Comparison of ENCODE assay signal across 11 cellular contexts in genomic region chr17:80279895-80280294, GRCh38. TPM values are rescaled to one million over a fixed set of nuclear protein-coding genes. Genes with fewer than 3 reads are reported as not detected.
A peak's percentile ranks its signal among the peaks of the same experiment; 100 is the strongest.
DNase-seq lines count a peak whose midpoint lies in the region; ATAC-seq, FAIRE-seq and TF ChIP-seq lines count a peak whose summit lies in the region.
"Had no signal": no experiment of that assay in that cellular context is flagged by ENCODE, and none has a peak within 500 bp of the region (broad histone marks: within the 10 kb centered on the region; RNA-seq: fewer than 3 reads in every experiment).

No MANE protein-coding gene starts in this region.

- POLR2A ChIA-PET in A549 (lab: Yijun Ruan, JAX): interaction anchor here (0.7 to 1.9 kb wide), 2 partner anchors 19 to 59 kb away, joined by 3 to 5 read pairs; partner anchors contain the start of gene RNF213

- TF ChIP-seq POLR2A in A549 (IDR thresholded peaks at IDR 0.05; ENCODE audit: low read length): no peak

- TF ChIP-seq RAD21 in A549 (conservative IDR thresholded peaks at IDR 0.05 in 1 of 2, IDR thresholded peaks at IDR 0.05 in 1 of 2) (no peak), Ishikawa (IDR thresholded peaks at IDR 0.05; ENCODE audit: low read depth) (no peak)

- no peak for TF ChIP-seq CTCF in A549 (IDR thresholded peaks at IDR 0.05)

- FAIRE-seq in A549 (lab: Jason Lieb, UNC) (no peak), endometrium (lab: Jason Lieb, UNC) (peak; percentile 70)

- in situ Hi-C loops in KBM-7 (cut with MboI; ENCODE audit: low pct_unique_long_range_greater_than_20kb, low sequenced_read_pairs): no loop called here

- ATAC-seq in A549: peak; percentile 20 to 46; a peak in 3 of 6 replicates

- H3K4me1 ChIP-seq in A549: peaks cover 3% of the 10 kb centered on the region; the same call in 1 of the 3 replicates

- 79% methylated on average over 14 of the region's 14 CpGs for WGBS in A549 (ENCODE audit: missing lambda C conversion rate)

- no peak overlapping the region for H3K27ac ChIP-seq in A549
- H3K27ac ChIP-seq: SK-N-MC had no signal

- DNase-seq in A549 (ENCODE audit: low read depth in 1 of 2, low spot score in 1 of 2) (no peak), mucosa of gallbladder (ENCODE audit: low spot score) (peak; percentile 81), NCI-H1105 (lab: John Stamatoyannopoulos, UW) (no peak), cerebellar cortex (ENCODE audit: low spot score) (no peak), KBM-7 (no peak), DMS53 (lab: John Stamatoyannopoulos, UW) (no peak)
- DNase-seq: activated T-cell treated with anti-CD3 and anti-CD28 coated beads, Interleukin-2, amount 50 U/mL, for 1 hour; Calu3 had no signal

- H3K9me3 ChIP-seq in A549: no peaks in the 10 kb centered on the region

- H3K4me3 ChIP-seq in A549: no peak overlapping the region
- H3K4me3 ChIP-seq: SK-N-MC had no signal

- H3K4me2 ChIP-seq in A549: no peak overlapping the region

- TF ChIP-seq EP300 in A549 (IDR thresholded peaks at IDR 0.05): no peak
- no peak for TF ChIP-seq EP300 in Ishikawa (IDR thresholded peaks at IDR 0.05; ENCODE audit: borderline replicate concordance)

- CTCF ChIA-PET in A549 (lab: Yijun Ruan, JAX): interaction anchor here (1.0 to 1.7 kb wide), 4 partner anchors 9 to 97 kb away, joined by 3 to 6 read pairs (median 4); no protein-coding TSS in a partner anchor

TF ChIP-seq in A549, 52 proteins besides CTCF, POLR2A, EP300 and RAD21:
- no peak for TF ChIP-seq ELK1 (IDR thresholded peaks at IDR 0.05; ENCODE audit: low read depth, low read length)
- no peak for TF ChIP-seq ATOH8 (CRISPR knock-in tag; IDR thresholded peaks at IDR 0.05; ENCODE audit: low read depth)
- TF ChIP-seq HOXB5 (CRISPR knock-in tag; IDR thresholded peaks at IDR 0.05): no peak
- no peak for TF ChIP-seq RFX5 (IDR thresholded peaks at IDR 0.05)
- no peak for TF ChIP-seq NFE2L2 (conservative IDR thresholded peaks at IDR 0.05; ENCODE audit: low read length)
- no peak for TF ChIP-seq TFCP2L1 (CRISPR knock-in tag; IDR thresholded peaks at IDR 0.05)
- TF ChIP-seq, protein P1, sequence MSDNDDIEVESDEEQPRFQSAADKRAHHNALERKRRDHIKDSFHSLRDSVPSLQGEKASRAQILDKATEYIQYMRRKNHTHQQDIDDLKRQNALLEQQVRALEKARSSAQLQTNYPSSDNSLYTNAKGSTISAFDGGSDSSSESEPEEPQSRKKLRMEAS (IDR thresholded peaks at IDR 0.05): no peak
- TF ChIP-seq CHD2 (IDR thresholded peaks at IDR 0.05; ENCODE audit: low read length, partially characterized antibody): no peak
- no peak for TF ChIP-seq EHMT2 (IDR thresholded peaks at IDR 0.05; ENCODE audit: low read depth)
- TF ChIP-seq, protein P2, sequence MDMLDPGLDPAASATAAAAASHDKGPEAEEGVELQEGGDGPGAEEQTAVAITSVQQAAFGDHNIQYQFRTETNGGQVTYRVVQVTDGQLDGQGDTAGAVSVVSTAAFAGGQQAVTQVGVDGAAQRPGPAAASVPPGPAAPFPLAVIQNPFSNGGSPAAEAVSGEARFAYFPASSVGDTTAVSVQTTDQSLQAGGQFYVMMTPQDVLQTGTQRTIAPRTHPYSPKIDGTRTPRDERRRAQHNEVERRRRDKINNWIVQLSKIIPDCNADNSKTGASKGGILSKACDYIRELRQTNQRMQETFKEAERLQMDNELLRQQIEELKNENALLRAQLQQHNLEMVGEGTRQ (IDR thresholded peaks at IDR 0.05): no peak
- TF ChIP-seq FOXS1 (CRISPR knock-in tag; IDR thresholded peaks at IDR 0.05): no peak
- no peak for TF ChIP-seq NR3C1 (IDR thresholded peaks at IDR 0.05)
- TF ChIP-seq MAFK (IDR thresholded peaks at IDR 0.05; ENCODE audit: partially characterized antibody): no peak

TF ChIP-seq in Ishikawa, 13 proteins besides CTCF, POLR2A, EP300 and RAD21:
- TF ChIP-seq EGR1 (IDR thresholded peaks at IDR 0.05) (peak; percentile 64), USF1 (IDR thresholded peaks at IDR 0.05) (peak; percentile 54), TAF1 (IDR thresholded peaks at IDR 0.05; ENCODE audit: low read depth) (no peak), CEBPB (IDR thresholded peaks at IDR 0.05) (peak; percentile 72), NFIC (IDR thresholded peaks at IDR 0.05) (peak; percentile 89)
- TF ChIP-seq, protein P1 (IDR thresholded peaks at IDR 0.05): peak; percentile 67; the same call in 1 of the 2 replicates

RNA-seq across cellular contexts. Expression of gene RNF213, which starts 19.2 kb away (rescaled TPM):
- 127 and 182 TPM in 2 replicates for polyA plus RNA-seq in A549 (2011; rRNA removed)
- 64.8 and 76.2 TPM in 2 replicates for polyA plus RNA-seq in A549 (2012; cell fraction: cytosol; rRNA removed)
- polyA plus RNA-seq in A549 (2012; cell fraction: nucleus; rRNA removed): 268 and 329 TPM in 2 replicates
- 55.6 to 61.6 TPM (median 59.1 TPM) in 3 replicates for polyA plus RNA-seq in A549 (2017; fragmentation: RNase III; extraction: RNeasy Plus Mini Kit Qiagen cat#74134 plus additional on column Dnase treatment)
- polyA minus RNA-seq in A549 (2011; rRNA and poly(A)+ RNA removed): 331 and 462 TPM in 2 replicates
- total RNA-seq in mucosa of gallbladder: 147 TPM

RNA-seq across cellular contexts. Expression of gene SLC26A11, which starts 59.7 kb away (rescaled TPM):
- 8.3 and 9.5 TPM in 2 replicates for polyA plus RNA-seq in A549 (2011; rRNA removed)
- 13.7 and 22.6 TPM in 2 replicates for polyA plus RNA-seq in A549 (2012; cell fraction: cytosol; rRNA removed)
- 75.4 and 89.8 TPM in 2 replicates for polyA plus RNA-seq in A549 (2012; cell fraction: nucleus; rRNA removed)
- 9.1 to 13.7 TPM (median 13.1 TPM) in 3 replicates for polyA plus RNA-seq in A549 (2017; fragmentation: RNase III; extraction: RNeasy Plus Mini Kit Qiagen cat#74134 plus additional on column Dnase treatment)
- polyA minus RNA-seq in A549 (2011; rRNA and poly(A)+ RNA removed): 6.9 and 12.4 TPM in 2 replicates
- total RNA-seq in mucosa of gallbladder: 16.3 TPM

RNA-seq across cellular contexts. Expression of gene SGSH, which starts 59.8 kb away (rescaled TPM):
- polyA plus RNA-seq in A549 (2011; rRNA removed) (14.1 and 14.5 TPM in 2 replicates), A549 (2017; fragmentation: RNase III; extraction: RNeasy Plus Mini Kit Qiagen cat#74134 plus additional on column Dnase treatment) (24.0 to 26.2 TPM (median 24.7 TPM) in 3 replicates)
- 25.4 and 26.4 TPM in 2 replicates for polyA plus RNA-seq in A549 (2012; cell fraction: cytosol; rRNA removed)
- 118 and 137 TPM in 2 replicates for polyA plus RNA-seq in A549 (2012; cell fraction: nucleus; rRNA removed)
- polyA minus RNA-seq in A549 (2011; rRNA and poly(A)+ RNA removed): 9.2 and 12.4 TPM in 2 replicates
- 64.8 TPM for total RNA-seq in mucosa of gallbladder
